ENCODE assay signal across 34 cellular contexts in genomic region chr5:120788481-120788880, GRCh38.
"Had no signal": no experiment of that assay in that cellular context is flagged by ENCODE, and none has a peak within 500 bp of the region (broad histone marks: within the 10 kb centered on the region; RNA-seq: fewer than 3 reads in every experiment).

No MANE protein-coding gene starts in this region.

- H3K4me3 ChIP-seq: MG63 had no signal

- H3K4me2 ChIP-seq: KMS-11 had no signal

- H3K36me3 ChIP-seq: MG63 had no signal

- H3K27ac ChIP-seq: KMS-11 had no signal

- H3K9ac ChIP-seq: KMS-11 had no signal

- DNase-seq: Karpas-422, Kasumi-1, MG63, MM.1S, MV-4-11, NCI-H1048, NCI-H1092, NCI-H1092 treated with DMSO at 0.1 percent for 48 hours, NCI-H1105, NCI-H1105 treated with DMSO at 0.1 percent for 48 hours, NCI-H1417, NCI-H1417 treated with DMSO at 0.1 percent for 48 hours, NCI-H1436, NCI-H1436 treated with DMSO at 0.1 percent for 48 hours, NCI-H146, NCI-H1694, NCI-H1694 treated with DMSO at 0.1 percent for 48 hours, NCI-H187, NCI-H187 treated with DMSO at 0.1 percent for 48 hours, NCI-H1930, NCI-H2029, NCI-H2029 treated with DMSO at 0.1 percent for 48 hours, NCI-H2081, NCI-H2081 treated with DMSO at 0.1 percent for 48 hours, NCI-H2107, NCI-H2171, NCI-H2171 treated with DMSO at 0.1 percent for 48 hours, NCI-H2227 treated with DMSO at 0.1 percent for 48 hours, NCI-H226, NCI-H345, NCI-H446, NCI-H446 treated with DMSO at 0.1 percent for 48 hours, NCI-H510A had no signal

- H3K27me3 ChIP-seq: MG63 had no signal

- H3K9me3 ChIP-seq: MG63 had no signal
